ENCODE assay signal across 19 cellular contexts in genomic region chr11:134655189-134655937, GRCh38.
A peak's percentile ranks its signal among the peaks of the same experiment; 100 is the strongest.
DNase-seq lines count a peak whose midpoint lies in the region; ATAC-seq and TF ChIP-seq lines count a peak whose summit lies in the region.
"Had no signal": no experiment of that assay in that cellular context is flagged by ENCODE, and none has a peak within 500 bp of the region (broad histone marks: within the 10 kb centered on the region; RNA-seq: fewer than 3 reads in every experiment).

No MANE protein-coding gene starts in this region.

- no peak overlapping the region for H3K4me3 ChIP-seq in RWPE2 (ENCODE audit: severe bottlenecking)
- H3K4me3 ChIP-seq: A549 had no signal

- H3K4me1 ChIP-seq in RWPE2 (ENCODE audit: insufficient read depth, poor library complexity, severe bottlenecking), result no peaks in the 10 kb centered on the region
- H3K4me1 ChIP-seq: A549, foreskin keratinocyte had no signal

- peak; percentile 27 for ATAC-seq in activated CD8-positive, alpha-beta T cell treated with anti-CD3 and anti-CD28 coated beads for 36 hours
- no peak for ATAC-seq in activated CD8-positive, alpha-beta T cell treated with anti-CD3 and anti-CD28 coated beads, Interleukin-2, amount 10 ng/mL, durations not matched to agents 7 days and 5 days
- 0 out of 3 replicates have a peak, but pooled peaks have one; percentile 25 for ATAC-seq in RWPE2 (ENCODE audit: low read depth)
- ATAC-seq in GM21423 (IDR thresholded peaks at IDR 0.05; ENCODE audit: unreplicated experiment), result no peak
- ATAC-seq in GM18498 (IDR thresholded peaks at IDR 0.05; ENCODE audit: unreplicated experiment), result no peak
- ATAC-seq in HG03521 (IDR thresholded peaks at IDR 0.05; ENCODE audit: unreplicated experiment), result no peak
- ATAC-seq: A549, foreskin keratinocyte had no signal

- DNase-seq in activated CD8-positive, alpha-beta T cell treated with anti-CD3 and anti-CD28 coated beads for 36 hours, result no peak
- DNase-seq in activated CD8-positive, alpha-beta T cell treated with anti-CD3 and anti-CD28 coated beads, Interleukin-2, amount 10 ng/mL, durations not matched to agents 7 days and 5 days, result no peak
- DNase-seq in RWPE2 (ENCODE audit: low spot score) (no peak), mesenteric fat pad (ENCODE audit: low spot score) (peak; percentile 82)
- DNase-seq in stimulated activated CD8-positive, alpha-beta memory T cell treated with anti-CD3 and anti-CD28 coated beads, Interleukin-4, amount 100 ng/mL, for 48 hours, result peak; percentile 10
- DNase-seq: EL, erythroblast, foreskin keratinocyte, hypothalamus, NCI-H1417 treated with DMSO at 0.1 percent for 48 hours, NCI-H510A treated with DMSO at 0.1 percent for 48 hours, Right ventricle myocardium superior had no signal

- H3K27me3 ChIP-seq in RWPE2 (ENCODE audit: insufficient read depth, poor library complexity, severe bottlenecking), result peaks cover 5% of the 10 kb centered on the region
- H3K27me3 ChIP-seq: foreskin keratinocyte had no signal

- H3K4me1 Mint-ChIP-seq in activated CD8-positive, alpha-beta T cell treated with anti-CD3 and anti-CD28 coated beads for 36 hours (ENCODE audit: low read depth), result peaks cover 16% of the 10 kb centered on the region
- peaks cover 13% of the 10 kb centered on the region for H3K4me1 Mint-ChIP-seq in activated CD8-positive, alpha-beta T cell treated with anti-CD3 and anti-CD28 coated beads, Interleukin-2, amount 10 ng/mL, durations not matched to agents 7 days and 5 days (ENCODE audit: low read depth)
- H3K4me1 Mint-ChIP-seq: activated naive CD4-positive, alpha-beta T cell treated with anti-CD3 and anti-CD28 coated beads, Interleukin-2, amount 10 ng/mL, durations not matched to agents 7 days and 5 days had no signal

- no peaks in the 10 kb centered on the region for H3K9me3 ChIP-seq in RWPE2 (ENCODE audit: severe bottlenecking)
- H3K9me3 ChIP-seq: A549 had no signal

- H3K4me3 Mint-ChIP-seq in activated CD8-positive, alpha-beta T cell treated with anti-CD3 and anti-CD28 coated beads for 36 hours, result no peak overlapping the region
- H3K4me3 Mint-ChIP-seq in activated CD8-positive, alpha-beta T cell treated with anti-CD3 and anti-CD28 coated beads, Interleukin-2, amount 10 ng/mL, durations not matched to agents 7 days and 5 days, result no peak overlapping the region
- H3K4me3 Mint-ChIP-seq: activated CD4-positive, alpha-beta T cell treated with anti-CD3 and anti-CD28 coated beads, Interleukin-2, amount 10 ng/mL, durations not matched to agents 7 days and 5 days; activated naive CD4-positive, alpha-beta T cell treated with anti-CD3 and anti-CD28 coated beads, Interleukin-2, amount 10 ng/mL, durations not matched to agents 7 days and 5 days; activated T-cell treated with anti-CD3 and anti-CD28 coated beads, Interleukin-2, amount 50 U/mL, for 4 hours had no signal

- TF ChIP-seq CTCF in activated CD8-positive, alpha-beta T cell treated with anti-CD3 and anti-CD28 coated beads for 36 hours (IDR thresholded peaks at IDR 0.05), result no peak
- no peak for TF ChIP-seq CTCF in RWPE2 (IDR thresholded peaks at IDR 0.05; ENCODE audit: poor library complexity, severe bottlenecking)

- H3K27ac Mint-ChIP-seq in activated CD8-positive, alpha-beta T cell treated with anti-CD3 and anti-CD28 coated beads for 36 hours, result no peak overlapping the region
- H3K27ac Mint-ChIP-seq in activated CD8-positive, alpha-beta T cell treated with anti-CD3 and anti-CD28 coated beads, Interleukin-2, amount 10 ng/mL, durations not matched to agents 7 days and 5 days, result no peak overlapping the region
- H3K27ac Mint-ChIP-seq: activated CD4-positive, alpha-beta T cell treated with anti-CD3 and anti-CD28 coated beads, Interleukin-2, amount 10 ng/mL, durations not matched to agents 7 days and 5 days; activated naive CD4-positive, alpha-beta T cell treated with anti-CD3 and anti-CD28 coated beads, Interleukin-2, amount 10 ng/mL, durations not matched to agents 7 days and 5 days had no signal

- CTCF ChIA-PET in activated CD8-positive, alpha-beta T cell treated with anti-CD3 and anti-CD28 coated beads for 36 hours (lab: Charles Lee), result no interaction called here
- CTCF ChIA-PET in activated CD8-positive, alpha-beta T cell treated with anti-CD3 and anti-CD28 coated beads, Interleukin-2, amount 10 ng/mL, durations not matched to agents 7 days and 5 days (lab: Charles Lee), result no interaction called here

- H3K27me3 Mint-ChIP-seq in activated CD8-positive, alpha-beta T cell treated with anti-CD3 and anti-CD28 coated beads for 36 hours, result peaks cover 15% of the 10 kb centered on the region
- no peaks in the 10 kb centered on the region for H3K27me3 Mint-ChIP-seq in activated CD8-positive, alpha-beta T cell treated with anti-CD3 and anti-CD28 coated beads, Interleukin-2, amount 10 ng/mL, durations not matched to agents 7 days and 5 days (ENCODE audit: low read depth)

- intact Hi-C loops in activated CD8-positive, alpha-beta T cell treated with anti-CD3 and anti-CD28 coated beads for 36 hours (cut with micrococcal nuclease), result no loop called here

- H3K36me3 ChIP-seq in RWPE2 (ENCODE audit: low read depth), result no peaks in the 10 kb centered on the region

- H3K27ac ChIP-seq in RWPE2 (ENCODE audit: poor library complexity, severe bottlenecking), result no peak overlapping the region
- H3K27ac ChIP-seq: A549, foreskin keratinocyte had no signal

- H3K36me3 Mint-ChIP-seq in activated CD8-positive, alpha-beta T cell treated with anti-CD3 and anti-CD28 coated beads for 36 hours (ENCODE audit: low read depth), result no peaks in the 10 kb centered on the region
- H3K36me3 Mint-ChIP-seq in activated CD8-positive, alpha-beta T cell treated with anti-CD3 and anti-CD28 coated beads, Interleukin-2, amount 10 ng/mL, durations not matched to agents 7 days and 5 days (ENCODE audit: low read depth), result peaks cover 2% of the 10 kb centered on the region

- POLR2A ChIA-PET in activated CD8-positive, alpha-beta T cell treated with anti-CD3 and anti-CD28 coated beads for 36 hours (lab: Charles Lee), result interaction anchor here (0.6 to 1.2 kb wide), 2 partner anchors 10 to 919 kb away, joined by 3 to 4 read pairs; no protein-coding TSS in a partner anchor
- POLR2A ChIA-PET in activated CD8-positive, alpha-beta T cell treated with anti-CD3 and anti-CD28 coated beads, Interleukin-2, amount 10 ng/mL, durations not matched to agents 7 days and 5 days (lab: Charles Lee), result no interaction called here

- peaks cover 5% of the 10 kb centered on the region for H3K9me3 Mint-ChIP-seq in activated CD8-positive, alpha-beta T cell treated with anti-CD3 and anti-CD28 coated beads for 36 hours
- H3K9me3 Mint-ChIP-seq in activated CD8-positive, alpha-beta T cell treated with anti-CD3 and anti-CD28 coated beads, Interleukin-2, amount 10 ng/mL, durations not matched to agents 7 days and 5 days (ENCODE audit: insufficient read depth), result peaks cover 4% of the 10 kb centered on the region

Comparison
In these comparisons a context has a peak if more than half of its experiments do, and no peak if none do; other contexts are left out.
1. ATAC-seq: peak in activated CD8-positive, alpha-beta T cell treated with anti-CD3 and anti-CD28 coated beads for 36 hours (single experiment) and RWPE2 (single experiment); none in activated CD8-positive, alpha-beta T cell treated with anti-CD3 and anti-CD28 coated beads, Interleukin-2, amount 10 ng/mL, durations not matched to agents 7 days and 5 days (single experiment), GM21423 (single experiment), GM18498 (single experiment) and HG03521 (single experiment).
2. DNase-seq: peak in mesenteric fat pad (single experiment) and stimulated activated CD8-positive, alpha-beta memory T cell treated with anti-CD3 and anti-CD28 coated beads, Interleukin-4, amount 100 ng/mL, for 48 hours (single experiment); none in activated CD8-positive, alpha-beta T cell treated with anti-CD3 and anti-CD28 coated beads for 36 hours (single experiment), activated CD8-positive, alpha-beta T cell treated with anti-CD3 and anti-CD28 coated beads, Interleukin-2, amount 10 ng/mL, durations not matched to agents 7 days and 5 days (single experiment) and RWPE2 (single experiment).